ENCODE assay signal across 28 cellular contexts in genomic region chr7:78261739-78262138, GRCh38.
"Had no signal": no experiment of that assay in that cellular context is flagged by ENCODE, and none has a peak within 500 bp of the region (broad histone marks: within the 10 kb centered on the region; RNA-seq: fewer than 3 reads in every experiment).

No MANE protein-coding gene starts in this region.

- H3K4me3 ChIP-seq: stomach, suprapubic skin, testis, thoracic aorta, thyroid gland, tibial artery, tibial nerve, transverse colon, upper lobe of left lung, upper lobe of right lung, uterus, vagina had no signal

- H3K9me3 ChIP-seq: stomach, suprapubic skin, testis, thoracic aorta, thyroid gland, tibial artery, tibial nerve, transverse colon, upper lobe of left lung, upper lobe of right lung, uterus, vagina had no signal

- H3K27ac ChIP-seq: stomach, suprapubic skin, testis, thoracic aorta, thyroid gland, tibial artery, tibial nerve, transverse colon, upper lobe of left lung, upper lobe of right lung, uterus, vagina had no signal

- H3K36me3 Mint-ChIP-seq: stimulated activated effector memory CD8-positive, alpha-beta T cell treated with anti-CD3 and anti-CD28 coated beads, Interleukin-12 subunit alpha, Interleukin-12 subunit beta, amount 100 ng/mL, for 72 hours; stimulated activated memory B cell treated with anti-CD40 and anti-IgM and Interleukin-4, amounts not matched to agents 10 μg/mL and 1 μg/mL and 100 μg/mL, for 72 hours; stimulated activated naive B cell treated with anti-CD40 and anti-IgM and Interleukin-4, amounts not matched to agents 10 μg/mL and 1 μg/mL and 100 μg/mL, for 72 hours; type B pancreatic cell had no signal

- DNase-seq: stimulated activated CD4-positive, alpha-beta T cell treated with anti-CD3 and anti-CD28 coated beads, Interleukin-2, amount 100 ng/mL, for 48 hours; stimulated activated CD4-positive, alpha-beta T cell treated with anti-CD3 and anti-CD28 coated beads, Interleukin-4, amount 100 ng/mL, for 1 hour; stimulated activated CD4-positive, alpha-beta T cell treated with anti-CD3 and anti-CD28 coated beads, Interleukin-4, amount 100 ng/mL, for 24 hours; stimulated activated CD4-positive, alpha-beta T cell treated with anti-CD3 and anti-CD28 coated beads, Interleukin-4, amount 100 ng/mL, for 4 hours; stimulated activated CD8-positive, alpha-beta memory T cell treated with anti-CD3 and anti-CD28 coated beads, Interleukin-4, amount 100 ng/mL, for 48 hours; stimulated activated naive B cell treated with anti-CD40 and anti-IgM and Interleukin-4, amounts not matched to agents 10 μg/mL and 1 μg/mL and 100 μg/mL, for 72 hours; stimulated activated naive CD4-positive, alpha-beta T cell; stimulated activated naive CD4-positive, alpha-beta T cell treated with Interleukin-2 at 50 U/mL for 16 hours; stimulated activated naive CD8-positive, alpha-beta T cell treated with anti-CD3 and anti-CD28 coated beads, Interleukin-15, amount 100 ng/mL, for 72 hours; stimulated activated naive CD8-positive, alpha-beta T cell treated with anti-CD3 and anti-CD28 coated beads, Interleukin-15, Interleukin-2, amounts not matched to agents 100 U/mL and 50 U/mL, for 24 hours; stomach; substantia nigra; testis; thyroid gland; tibial artery; transverse colon; trophoblast cell; upper lobe of left lung; upper lobe of right lung; uterus had no signal

- H3K4me1 Mint-ChIP-seq: stimulated activated effector memory CD8-positive, alpha-beta T cell treated with anti-CD3 and anti-CD28 coated beads, Interleukin-12 subunit alpha, Interleukin-12 subunit beta, amount 100 ng/mL, for 72 hours; stimulated activated memory B cell treated with anti-CD40 and anti-IgM and Interleukin-4, amounts not matched to agents 10 μg/mL and 1 μg/mL and 100 μg/mL, for 72 hours; stimulated activated naive B cell treated with anti-CD40 and anti-IgM and Interleukin-4, amounts not matched to agents 10 μg/mL and 1 μg/mL and 100 μg/mL, for 72 hours; stimulated activated naive CD8-positive, alpha-beta T cell treated with anti-CD3 and anti-CD28 coated beads, Interleukin-15, amount 100 ng/mL, for 72 hours had no signal

- H3K4me1 ChIP-seq: stomach, suprapubic skin, testis, thyroid gland, tibial nerve, transverse colon, upper lobe of left lung, upper lobe of right lung, uterus, vagina had no signal

- H3K36me3 ChIP-seq: stomach, suprapubic skin, thoracic aorta, thyroid gland, tibial artery, tibial nerve, transverse colon, upper lobe of left lung, upper lobe of right lung, uterus, vagina had no signal

- H3K27me3 ChIP-seq: stomach, suprapubic skin, testis, thyroid gland, tibial artery, tibial nerve, transverse colon, upper lobe of left lung, upper lobe of right lung, uterus, vagina had no signal

- H3K27ac Mint-ChIP-seq: stimulated activated effector memory CD8-positive, alpha-beta T cell treated with anti-CD3 and anti-CD28 coated beads, Interleukin-12 subunit alpha, Interleukin-12 subunit beta, amount 100 ng/mL, for 72 hours; stimulated activated memory B cell treated with anti-CD40 and anti-IgM and Interleukin-4, amounts not matched to agents 10 μg/mL and 1 μg/mL and 100 μg/mL, for 72 hours; stimulated activated naive B cell treated with anti-CD40 and anti-IgM and Interleukin-4, amounts not matched to agents 10 μg/mL and 1 μg/mL and 100 μg/mL, for 72 hours; stimulated activated naive CD8-positive, alpha-beta T cell treated with anti-CD3 and anti-CD28 coated beads, Interleukin-15, amount 100 ng/mL, for 72 hours; stimulated activated naive CD8-positive, alpha-beta T cell treated with anti-CD3 and anti-CD28 coated beads, Interleukin-15, Interleukin-2, amounts not matched to agents 100 ng/mL and 50 ng/mL, for 24 hours; type B pancreatic cell had no signal

- H3K4me3 Mint-ChIP-seq: stimulated activated effector memory CD8-positive, alpha-beta T cell treated with anti-CD3 and anti-CD28 coated beads, Interleukin-12 subunit alpha, Interleukin-12 subunit beta, amount 100 ng/mL, for 72 hours; stimulated activated memory B cell treated with anti-CD40 and anti-IgM and Interleukin-4, amounts not matched to agents 10 μg/mL and 1 μg/mL and 100 μg/mL, for 72 hours; stimulated activated naive B cell treated with anti-CD40 and anti-IgM and Interleukin-4, amounts not matched to agents 10 μg/mL and 1 μg/mL and 100 μg/mL, for 72 hours; stimulated activated naive CD8-positive, alpha-beta T cell treated with anti-CD3 and anti-CD28 coated beads, Interleukin-15, amount 100 ng/mL, for 72 hours; stimulated activated naive CD8-positive, alpha-beta T cell treated with anti-CD3 and anti-CD28 coated beads, Interleukin-15, Interleukin-2, amounts not matched to agents 100 ng/mL and 50 ng/mL, for 24 hours; type B pancreatic cell had no signal

- H3K27me3 Mint-ChIP-seq: stimulated activated memory B cell treated with anti-CD40 and anti-IgM and Interleukin-4, amounts not matched to agents 10 μg/mL and 1 μg/mL and 100 μg/mL, for 72 hours; stimulated activated naive B cell treated with anti-CD40 and anti-IgM and Interleukin-4, amounts not matched to agents 10 μg/mL and 1 μg/mL and 100 μg/mL, for 72 hours; stimulated activated naive CD8-positive, alpha-beta T cell treated with anti-CD3 and anti-CD28 coated beads, Interleukin-15, amount 100 ng/mL, for 72 hours; stimulated activated naive CD8-positive, alpha-beta T cell treated with anti-CD3 and anti-CD28 coated beads, Interleukin-15, Interleukin-2, amounts not matched to agents 100 ng/mL and 50 ng/mL, for 24 hours; type B pancreatic cell had no signal

- ATAC-seq: stimulated activated effector memory CD8-positive, alpha-beta T cell treated with anti-CD3 and anti-CD28 coated beads, Interleukin-12 subunit alpha, Interleukin-12 subunit beta, amount 100 ng/mL, for 72 hours; stimulated activated memory B cell treated with anti-CD40 and anti-IgM and Interleukin-4, amounts not matched to agents 10 μg/mL and 1 μg/mL and 100 μg/mL, for 72 hours; stimulated activated naive B cell treated with anti-CD40 and anti-IgM and Interleukin-4, amounts not matched to agents 10 μg/mL and 1 μg/mL and 100 μg/mL, for 72 hours; stimulated activated naive CD8-positive, alpha-beta T cell treated with anti-CD3 and anti-CD28 coated beads, Interleukin-15, amount 100 ng/mL, for 72 hours; stimulated activated naive CD8-positive, alpha-beta T cell treated with anti-CD3 and anti-CD28 coated beads, Interleukin-15, Interleukin-2, amounts not matched to agents 100 U/mL and 50 U/mL, for 24 hours; upper lobe of right lung had no signal

- H3K9me3 Mint-ChIP-seq: stimulated activated effector memory CD8-positive, alpha-beta T cell treated with anti-CD3 and anti-CD28 coated beads, Interleukin-12 subunit alpha, Interleukin-12 subunit beta, amount 100 ng/mL, for 72 hours; stimulated activated memory B cell treated with anti-CD40 and anti-IgM and Interleukin-4, amounts not matched to agents 10 μg/mL and 1 μg/mL and 100 μg/mL, for 72 hours; stimulated activated naive CD8-positive, alpha-beta T cell treated with anti-CD3 and anti-CD28 coated beads, Interleukin-15, amount 100 ng/mL, for 72 hours; type B pancreatic cell had no signal
